ENCODE assay signal across 8 cellular contexts in the genomic region with DNA sequence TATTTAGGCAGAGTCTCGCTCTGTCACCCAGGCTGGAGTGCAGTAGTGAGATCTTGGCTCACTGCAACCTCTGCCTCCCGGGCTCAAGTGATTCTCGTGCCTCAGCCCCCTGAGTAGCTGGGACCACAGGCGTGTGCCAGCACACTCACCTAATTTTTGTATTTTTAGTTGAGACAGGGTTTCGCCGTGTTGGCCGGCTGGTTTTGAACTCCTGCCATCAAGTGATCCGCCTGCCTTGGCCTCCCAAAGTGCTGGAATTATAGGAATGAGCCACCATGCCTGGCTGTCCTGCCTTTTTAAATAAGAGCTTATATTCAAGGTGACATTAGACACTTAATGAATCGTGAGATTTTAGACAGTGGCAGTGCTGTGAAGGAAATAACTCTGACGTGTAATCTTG. TPM values are rescaled to one million over a fixed set of nuclear protein-coding genes. Genes with fewer than 3 reads are reported as not detected.
DNase-seq lines count a peak whose midpoint lies in the region; ATAC-seq and TF ChIP-seq lines count a peak whose summit lies in the region.
"Not testable (repeated sequence)": the region's sequence is repeated elsewhere in the genome, so short reads cannot be mapped to it uniquely, and the experiment has no call there.

No MANE protein-coding gene starts in this region.

- not testable (repeated sequence) for H3K9me3 ChIP-seq in T-helper 17 cell (ENCODE audit: control insufficient read depth, low read length, poor library complexity, severe bottlenecking); body of pancreas; sigmoid colon; thoracic aorta

- H3K4me1 ChIP-seq in body of pancreas: peaks cover 22% of the 10 kb centered on the region
- peaks cover 0 to 80% (median 69%) of the 10 kb centered on the region in 4 donors for H3K4me1 ChIP-seq in sigmoid colon
- H3K4me1 ChIP-seq in thoracic aorta (ENCODE audit: control insufficient read depth in 1 of 2, low read depth in 2 of 2): peaks cover 28 to 53% of the 10 kb centered on the region in 2 donors

- H3K36me3 Mint-ChIP-seq in T-helper 17 cell (ENCODE audit: low read depth): not testable (repeated sequence)

- TF ChIP-seq POLR2A in body of pancreas (IDR thresholded peaks at IDR 0.05); sigmoid colon (IDR thresholded peaks at IDR 0.05): not testable (repeated sequence)

- H3K4me3 ChIP-seq in AG10803 (ENCODE audit: low read length); body of pancreas; sigmoid colon: not testable (repeated sequence)
- H3K4me3 ChIP-seq in dorsolateral prefrontal cortex (peak overlapping the region in 22 of 59 donors; percentile 4 to 28 (median 16)), thoracic aorta (peak overlapping the region; percentile 41)

- H3K27ac Mint-ChIP-seq in T-helper 17 cell: peak overlapping the region; percentile 9

- TF ChIP-seq EP300 in sigmoid colon (IDR thresholded peaks at IDR 0.05): not testable (repeated sequence)

- ATAC-seq in T-helper 17 cell; body of pancreas; thoracic aorta (ENCODE audit: insufficient number of reproducible peaks, low FRiP score, low read depth): not testable (repeated sequence)
- peak; percentile 40 for ATAC-seq in Right ventricle myocardium superior (ENCODE audit: poor library complexity)

- DNase-seq in AG10803 (ENCODE audit: low read depth): peak; percentile 55
- DNase-seq in T-helper 17 cell; body of pancreas; Right ventricle myocardium superior; sigmoid colon; thoracic aorta (ENCODE audit: low spot score): not testable (repeated sequence)
- peak in 1 of 10 donors; percentile 27 for DNase-seq in dorsolateral prefrontal cortex

- not testable (repeated sequence) for H3K4me3 Mint-ChIP-seq in T-helper 17 cell

- H3K27me3 Mint-ChIP-seq in T-helper 17 cell: not testable (repeated sequence)

- TF ChIP-seq CTCF in AG10803 (conservative IDR thresholded peaks at IDR 0.05; ENCODE audit: low read length); body of pancreas (IDR thresholded peaks at IDR 0.05); dorsolateral prefrontal cortex (IDR thresholded peaks at IDR 0.05 in 54 of 56, conservative IDR thresholded peaks at IDR 0.05 in 2 of 56; ENCODE audit: low read depth in 1 of 56, partially characterized antibody in 56 of 56); sigmoid colon (IDR thresholded peaks at IDR 0.05); thoracic aorta (IDR thresholded peaks at IDR 0.05): not testable (repeated sequence)

- not testable (repeated sequence) for H3K27me3 ChIP-seq in body of pancreas; dorsolateral prefrontal cortex; layer of hippocampus (ENCODE audit: control insufficient read depth, insufficient read depth, low read length); sigmoid colon; thoracic aorta (replicated peaks; ENCODE audit: insufficient read depth)

- peaks cover 15% of the 10 kb centered on the region for H3K4me1 Mint-ChIP-seq in T-helper 17 cell

- intact Hi-C loops in body of pancreas (cut with DNase I); dorsolateral prefrontal cortex (cut with DNase I); Right ventricle myocardium superior (cut with DNase I); sigmoid colon (cut with DNase I): not testable (repeated sequence)

- WGBS in body of pancreas, 2 donors: 58 to 66% methylated on average over 6 to 10 of the region's 10 CpGs
- 75 to 82% methylated on average over 10 of the region's 10 CpGs for WGBS in sigmoid colon, 2 donors

- H3K27ac ChIP-seq in body of pancreas (peak overlapping the region in 3 of 4 donors; percentile 5 to 52 (median 22)), dorsolateral prefrontal cortex (peak overlapping the region in 58 of 59 donors; percentile 8 to 88 (median 72)), layer of hippocampus (ENCODE audit: low read depth, low read length) (peak overlapping the region; percentile 41), sigmoid colon (peak overlapping the region; percentile 6 to 65 (median 58)), thoracic aorta (peak overlapping the region; percentile 13 to 58)

- H3K36me3 ChIP-seq in body of pancreas (replicated peaks in 1 of 2; ENCODE audit: insufficient read depth in 1 of 2, low read depth in 2 of 2) (peaks cover 10 to 18% of the 10 kb centered on the region in 2 donors), sigmoid colon (peaks cover 14 to 39% (median 27%) of the 10 kb centered on the region in 4 donors), thoracic aorta (peaks cover 35% of the 10 kb centered on the region)

RNA-seq across cellular contexts. Expression of gene KLC1, which starts 24.3 kb away (rescaled TPM):
- total RNA-seq in T-helper 17 cell (100 to 1,000 TPM; 162 to 198 TPM), body of pancreas (100 to 1,000 TPM; 199 to 292 TPM), dorsolateral prefrontal cortex (100 to 1,000 TPM; 362 to 692 (median 542) TPM), Right ventricle myocardium superior (152 TPM), sigmoid colon (100 to 1,000 TPM; 216 to 399 (median 277) TPM), thoracic aorta (100 to 1,000 TPM; 545 to 588 TPM)
- 10 to 100 TPM; 25.0 to 81.2 (median 37.8) TPM for polyA plus RNA-seq in sigmoid colon

Comparison
In these comparisons a context has a peak if more than half of its experiments do, and no peak if none do; other contexts are left out.
1. H3K27ac ChIP-seq: peak in every context shown above with its lines; median percentile 72 in dorsolateral prefrontal cortex; 58 in sigmoid colon; 41 in layer of hippocampus; 36 in thoracic aorta; 22 in body of pancreas.